In the genomic region with DNA sequence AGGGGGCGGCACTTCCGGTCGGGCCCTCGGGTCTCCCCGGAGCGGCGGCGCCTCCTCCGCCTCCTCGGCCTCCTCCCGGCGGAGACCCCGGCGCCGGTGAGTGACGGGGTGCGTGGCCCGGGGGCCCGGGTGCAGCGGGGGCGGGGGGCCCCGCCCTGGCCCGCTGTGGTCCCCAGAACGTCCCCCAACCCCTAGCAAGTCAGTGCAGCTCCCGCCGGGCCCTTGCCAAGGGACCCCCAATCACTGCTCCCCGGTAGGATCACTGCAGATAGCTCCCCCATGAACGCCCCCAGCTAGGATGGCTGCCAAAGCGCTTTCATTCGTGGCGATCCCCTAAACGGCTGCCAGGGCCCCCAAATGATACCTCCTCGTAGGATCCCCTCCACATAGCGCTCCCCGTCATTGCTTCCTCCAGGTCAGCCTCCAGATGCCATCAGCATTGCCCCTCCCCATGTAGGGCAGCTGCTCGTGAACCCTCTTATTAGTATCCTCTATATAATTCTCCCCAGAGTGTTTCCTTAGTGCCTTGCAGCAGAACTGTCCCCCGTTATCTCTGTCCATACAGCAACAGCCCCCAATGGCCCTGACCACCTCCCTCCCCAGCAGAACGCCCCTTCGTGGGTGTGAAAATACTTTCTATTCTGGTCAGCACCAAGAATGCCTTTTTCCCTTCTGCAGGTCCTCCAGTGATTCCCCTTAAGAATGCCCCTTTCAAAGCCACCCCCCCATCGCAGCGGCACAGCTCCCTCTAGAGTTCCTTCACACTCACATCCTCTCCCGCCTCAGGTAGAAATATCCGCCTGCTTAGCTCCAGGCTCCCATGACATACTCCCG, we compare ENCODE assay signal across 8 cellular contexts. TPM values are rescaled to one million over a fixed set of nuclear protein-coding genes. Genes with fewer than 3 reads are reported as not detected.
A peak's percentile ranks its signal among the peaks of the same experiment; 100 is the strongest.
DNase-seq lines count a peak whose midpoint lies in the region; ATAC-seq and TF ChIP-seq lines count a peak whose summit lies in the region.

A gene (plus strand): TSS at position 11 of the 834 bp plus-strand sequence. CDS start 7,972 bp downstream, outside the sequence.

- in situ Hi-C loops in Panc1 (cut with HindIII; ENCODE audit: low pct_unique_long_range_greater_than_20kb, low sequenced_read_pairs), result no loop called here

- BruUV-seq in Panc1 (replicated peaks; lab: Mats Ljungman, UMichigan), result no TSS peak

- H3K9ac ChIP-seq in BLaER1, result peak within 1 kb of the TSS; percentile 94

- H3K27me3 ChIP-seq in BLaER1, result no peaks in the 10 kb centered on the region
- no peaks in the 10 kb centered on the region for H3K27me3 ChIP-seq in Panc1 (ENCODE audit: control insufficient read depth, insufficient read depth, low read length)

- TF ChIP-seq EP300 in Ishikawa (IDR thresholded peaks at IDR 0.05; ENCODE audit: borderline replicate concordance), result 0 out of 2 replicates have a peak, but pooled peaks have one; percentile 18

- H3K4me1 ChIP-seq in BLaER1 (peaks cover 36% of the 10 kb centered on the region), Panc1 (ENCODE audit: control insufficient read depth, insufficient read depth, low read length) (peaks cover 19% of the 10 kb centered on the region)

- peak; percentile 96 for TF ChIP-seq CTCF in Panc1 (IDR thresholded peaks at IDR 0.05)
- peak; percentile 88 for TF ChIP-seq CTCF in fibroblast of mammary gland (conservative IDR thresholded peaks at IDR 0.05; ENCODE audit: control insufficient read depth, insufficient read depth, low read depth, low read length)

- H3K9me3 Mint-ChIP-seq in naive thymus-derived CD8-positive, alpha-beta T cell, result no peaks in the 10 kb centered on the region

- peak within 1 kb of the TSS; percentile 97 for H3K4me2 ChIP-seq in BLaER1

- H3K36me3 ChIP-seq in BLaER1, result peaks cover 56% of the 10 kb centered on the region
- H3K36me3 ChIP-seq in Panc1 (ENCODE audit: control insufficient read depth, insufficient read depth, low read length), result no peaks in the 10 kb centered on the region

- H3K4me1 Mint-ChIP-seq in naive thymus-derived CD8-positive, alpha-beta T cell, result peaks cover 41 to 69% (median 64%) of the 10 kb centered on the region in 4 donors

- H3K27ac ChIP-seq in BLaER1, result peak within 1 kb of the TSS; percentile 95
- peak within 1 kb of the TSS; percentile 97 for H3K27ac ChIP-seq in Panc1 (ENCODE audit: low read length)

- CTCF ChIA-PET in Panc1 (lab: Charles Lee), result interaction anchor here (0.5 to 1.6 kb wide), 6 partner anchors 12 to 89 kb away, joined by 3 to 10 read pairs (median 6); no protein-coding TSS in a partner anchor

- peaks cover 39% of the 10 kb centered on the region; the same call in 1 of the 2 replicates for H4K20me1 ChIP-seq in BLaER1

- ATAC-seq in GM19397 (IDR thresholded peaks at IDR 0.05; ENCODE audit: unreplicated experiment) (peak; percentile 17), Panc1 (peak; percentile 68)
- ATAC-seq in naive thymus-derived CD8-positive, alpha-beta T cell, result peak; percentile 42 to 52

- H3K4me3 Mint-ChIP-seq in naive thymus-derived CD8-positive, alpha-beta T cell, result peak within 1 kb of the TSS; percentile 88 to 99 (median 94)

- DNase-seq in Panc1 (ENCODE audit: low read depth, low spot score) (peak; percentile 75), activated T-helper 1 cell treated with Interleukin-2 at 50 U/mL for 16 hours (ENCODE audit: low read depth) (peak; percentile 49), fibroblast of mammary gland (ENCODE audit: low read depth) (peak; percentile 84)
- peak; percentile 54 to 82 (median 68) for DNase-seq in naive thymus-derived CD8-positive, alpha-beta T cell
- DNase-seq in stimulated activated naive CD4-positive, alpha-beta T cell treated with Interleukin-2 at 50 U/mL for 16 hours (lab: John Stamatoyannopoulos, UW), result peak; percentile 65

- peaks cover 0 to 25% (median 4%) of the 10 kb centered on the region in 3 donors for H3K36me3 Mint-ChIP-seq in naive thymus-derived CD8-positive, alpha-beta T cell

- H3K9me3 ChIP-seq in BLaER1, result no peaks in the 10 kb centered on the region
- no peaks in the 10 kb centered on the region for H3K9me3 ChIP-seq in Panc1 (ENCODE audit: control insufficient read depth, insufficient read depth, low read depth, low read length)

- H3K4me3 ChIP-seq in BLaER1 (peak within 1 kb of the TSS; percentile 85), Panc1 (ENCODE audit: low read depth in 2 of 2, low read length in 2 of 2) (peak within 1 kb of the TSS; percentile 74 to 88), fibroblast of mammary gland (ENCODE audit: control insufficient read depth, low read depth, low read length) (peak within 1 kb of the TSS; percentile 89)

- intact Hi-C loops in Panc1 (cut with micrococcal nuclease; ENCODE audit: unreplicated experiment), result loop anchor here (2.0 kb wide), 1 partner anchor 89 kb away; no protein-coding TSS in a partner anchor

- POLR2A ChIA-PET in Panc1 (lab: Charles Lee), result interaction anchor here (0.5 to 0.6 kb wide), 2 partner anchors 19 to 27 kb away, joined by 4 to 10 read pairs; a partner anchor contains a TSS
- POLR2A ChIA-PET in naive thymus-derived CD8-positive, alpha-beta T cell (lab: Charles Lee), result interaction anchor here (0.7 to 4.2 kb wide), 18 partner anchors 11 to 519 kb away, joined by 3 to 55 read pairs (median 6); a partner anchor contains a TSS

- H3K27ac Mint-ChIP-seq in naive thymus-derived CD8-positive, alpha-beta T cell, result peak within 1 kb of the TSS; percentile 82 to 98 (median 96)

- H3K27me3 Mint-ChIP-seq in naive thymus-derived CD8-positive, alpha-beta T cell, result no peaks in the 10 kb centered on the region

- TF ChIP-seq RAD21 in Ishikawa (IDR thresholded peaks at IDR 0.05; ENCODE audit: low read depth), result peak; percentile 85

TF ChIP-seq in Ishikawa, 13 proteins besides CTCF, POLR2A, EP300 and RAD21:
- TF ChIP-seq TAF1 (IDR thresholded peaks at IDR 0.05; ENCODE audit: low read depth) (no peak; the same call in 1 of the 2 replicates), EGR1 (IDR thresholded peaks at IDR 0.05) (0 out of 2 replicates have a peak, but pooled peaks have one; percentile 0), TCF12 (IDR thresholded peaks at IDR 0.05; ENCODE audit: low read depth) (no peak; the same call in 1 of the 2 replicates), YY1 (IDR thresholded peaks at IDR 0.05; ENCODE audit: low read depth) (0 out of 2 replicates have a peak, but pooled peaks have one; percentile 30)
- TF ChIP-seq, protein P1, sequence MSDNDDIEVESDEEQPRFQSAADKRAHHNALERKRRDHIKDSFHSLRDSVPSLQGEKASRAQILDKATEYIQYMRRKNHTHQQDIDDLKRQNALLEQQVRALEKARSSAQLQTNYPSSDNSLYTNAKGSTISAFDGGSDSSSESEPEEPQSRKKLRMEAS (IDR thresholded peaks at IDR 0.05), result peak; percentile 73

RNA-seq across cellular contexts. Expression of the gene that starts here (rescaled TPM):
- 25.6 TPM for total RNA-seq in Panc1 (2021; ENCODE audit: unreplicated experiment)
- 27.5 TPM for polyA plus RNA-seq in Panc1 (2012; ENCODE audit: insufficient read length)
- total RNA-seq in naive thymus-derived CD8-positive, alpha-beta T cell, result 10 to 100 TPM; 21.6 to 24.4 TPM
- under 1 TPM in 2 of 3 donors, not detected in 1; 0.22 to 0.33 TPM for polyA plus RNA-seq in naive thymus-derived CD8-positive, alpha-beta T cell

Comparison
In these comparisons a context has a peak if more than half of its experiments do, and no peak if none do; other contexts are left out.
1. Peak in every context shown above with its lines: DNase-seq, ATAC-seq, H3K4me3 ChIP-seq and H3K27ac ChIP-seq.
2. ATAC-seq: peak in every context shown above with its lines; median percentile 68 in Panc1; 47 in naive thymus-derived CD8-positive, alpha-beta T cell; 17 in GM19397.